ENCODE assay signal across 26 cellular contexts in genomic region chr10:25966846-25967245, GRCh38. TPM values are rescaled to one million over a fixed set of nuclear protein-coding genes. Genes with fewer than 3 reads are reported as not detected.
DNase-seq lines count a peak whose midpoint lies in the region; ATAC-seq, FAIRE-seq and TF ChIP-seq lines count a peak whose summit lies in the region.
"Had no signal": no experiment of that assay in that cellular context is flagged by ENCODE, and none has a peak within 500 bp of the region (broad histone marks: within the 10 kb centered on the region; RNA-seq: fewer than 3 reads in every experiment).

No MANE protein-coding gene starts in this region.

- no peaks in the 10 kb centered on the region for H3K27me3 Mint-ChIP-seq in brain
- H3K27me3 Mint-ChIP-seq: CD4-positive, CD25-positive, alpha-beta regulatory T cell had no signal

- TF ChIP-seq CTCF in brain (conservative IDR thresholded peaks at IDR 0.05) (no peak), kidney (IDR thresholded peaks at IDR 0.05; ENCODE audit: borderline replicate concordance, extremely low read depth, insufficient read depth) (no peak)

- no peaks in the 10 kb centered on the region for H3K9me3 ChIP-seq in kidney (ENCODE audit: control insufficient read depth in 1 of 2, low read length in 2 of 2)
- H3K9me3 ChIP-seq: BLaER1, HAP-1, Peyer's patch, SK-N-SH had no signal

- no peak for ATAC-seq in GM18870 (IDR thresholded peaks at IDR 0.05; ENCODE audit: unreplicated experiment)
- ATAC-seq: GM23338 had no signal

- peaks cover 44% of the 10 kb centered on the region for H3K4me1 Mint-ChIP-seq in brain
- H3K4me1 Mint-ChIP-seq: CD4-positive, CD25-positive, alpha-beta regulatory T cell; GM23338; IgD-negative memory B cell had no signal

- H3K36me3 ChIP-seq in kidney (ENCODE audit: control insufficient read depth in 1 of 2, insufficient read depth in 2 of 2, low read length in 2 of 2) = no peaks in the 10 kb centered on the region
- H3K36me3 ChIP-seq: BLaER1, HAP-1, Peyer's patch had no signal

- H3K4me3 ChIP-seq in kidney (ENCODE audit: low read length in 2 of 2) = no peak overlapping the region
- H3K4me3 ChIP-seq: BLaER1, GM23338, HAP-1, Peyer's patch had no signal

- H3K4me3 Mint-ChIP-seq in brain = peak overlapping the region in 1 of 5 experiments; percentile 10
- H3K4me3 Mint-ChIP-seq: CD4-positive, CD25-positive, alpha-beta regulatory T cell; GM23338; IgD-negative memory B cell had no signal

- DNase-seq in Ammon's horn (ENCODE audit: low spot score) (peak; percentile 8), NOMO-1 (lab: John Stamatoyannopoulos, UW; ENCODE audit: unreplicated experiment in 2 of 2) (peak; percentile 0 to 56), kidney tubule cell (ENCODE audit: low spot score) (peak; percentile 65), GOT3 (lab: John Stamatoyannopoulos, UW) (no peak), cerebellar cortex (ENCODE audit: low spot score) (no peak), kidney (no peak)
- DNase-seq: CD4-positive, CD25-positive, alpha-beta regulatory T cell; NCI-H1092; NCI-H1417 treated with DMSO at 0.1 percent for 48 hours; NCI-H1694 treated with DMSO at 0.1 percent for 48 hours; NCI-H2081; NCI-H524; NCI-H774; OCI-M1; Peyer's patch; SIG-M5; SK-N-SH; SW 1271 had no signal

- H3K27ac ChIP-seq in kidney (ENCODE audit: low read depth in 2 of 2, low read length in 2 of 2) = no peak overlapping the region
- H3K27ac ChIP-seq: BLaER1, KMS-11, Peyer's patch had no signal

- intact Hi-C loops in kidney (cut with DNase I) = no loop called here

- no peaks in the 10 kb centered on the region for H3K9me3 Mint-ChIP-seq in brain
- H3K9me3 Mint-ChIP-seq: GM23338 had no signal

- FAIRE-seq in kidney (lab: Jason Lieb, UNC) = no peak

- H3K4me1 ChIP-seq in kidney (ENCODE audit: control insufficient read depth in 1 of 2, insufficient read depth in 1 of 2, low read depth in 1 of 2, low read length in 2 of 2) = no peaks in the 10 kb centered on the region
- H3K4me1 ChIP-seq: BLaER1, HAP-1, Peyer's patch had no signal

- H3K36me3 Mint-ChIP-seq in brain = no peaks in the 10 kb centered on the region
- H3K36me3 Mint-ChIP-seq: CD4-positive, CD25-positive, alpha-beta regulatory T cell; IgD-negative memory B cell had no signal

- H3K27ac Mint-ChIP-seq in brain = peak overlapping the region in 4 of 5 experiments; percentile 5 to 61 (median 35)
- H3K27ac Mint-ChIP-seq: CD4-positive, CD25-positive, alpha-beta regulatory T cell; GM23338 had no signal

- no peak overlapping the region for H3K9ac ChIP-seq in kidney (ENCODE audit: low read length in 2 of 2)
- H3K9ac ChIP-seq: BLaER1, KMS-11, SK-N-SH had no signal

RNA-seq across cellular contexts. Expression of gene MYO3A, which starts 32.8 kb away (rescaled TPM):
- polyA plus RNA-seq in brain (ENCODE audit: insufficient read depth, low read depth, low replicate concordance) = 29.6 TPM
- total RNA-seq in kidney = 3.1 TPM
- polyA plus RNA-seq in kidney (ENCODE audit: insufficient read depth, low read depth, low replicate concordance) = 1.9 TPM
- total RNA-seq: A172; CD4-positive, CD25-positive, alpha-beta regulatory T cell had no signal
- polyA plus RNA-seq: CD4-positive, CD25-positive, alpha-beta regulatory T cell; SK-N-SH had no signal

Comparison
In these comparisons a context has a peak if more than half of its experiments do, and no peak if none do; other contexts are left out.
1. DNase-seq: peak in Ammon's horn (single experiment), NOMO-1 (2 of 2) and kidney tubule cell (single experiment); none in GOT3 (single experiment), cerebellar cortex (single experiment) and kidney (single experiment).
2. RNA of gene MYO3A, which starts 32.8 kb away (polyA plus RNA-seq): 29.6 TPM in brain (single experiment); 1.9 TPM in kidney (single experiment); every median in the first group is over 10 times any median in the second.